In genomic region chr17:67157732-67158639, GRCh38 we compare ENCODE assay signal across 8 cellular contexts.
DNase-seq lines count a peak whose midpoint lies in the region; ATAC-seq and TF ChIP-seq lines count a peak whose summit lies in the region.

No MANE protein-coding gene starts in this region.

- POLR2A ChIA-PET in A673 (lab: Charles Lee; ENCODE audit: low non-redundant PET) = interaction anchor here (0.5 to 0.6 kb wide), 2 partner anchors 10 to 426 kb away, joined by 3 read pairs; no protein-coding TSS in a partner anchor
- POLR2A ChIA-PET in naive thymus-derived CD8-positive, alpha-beta T cell (lab: Charles Lee) = no interaction called here

- H3K27me3 ChIP-seq in A673 (replicated peaks; ENCODE audit: insufficient read depth, low read depth, low read length, poor library complexity) = no peaks in the 10 kb centered on the region

- H3K9me3 Mint-ChIP-seq in naive thymus-derived CD8-positive, alpha-beta T cell = peaks cover 0 to 1% (median 0%) of the 10 kb centered on the region in 9 donors

- H3K4me3 Mint-ChIP-seq in naive thymus-derived CD8-positive, alpha-beta T cell = no peak overlapping the region

- H3K4me1 Mint-ChIP-seq in naive thymus-derived CD8-positive, alpha-beta T cell = peaks cover 9 to 20% (median 14%) of the 10 kb centered on the region in 4 donors

- no TSS peak for BruUV-seq in A673 (replicated peaks; lab: Mats Ljungman, UMichigan)

- no peaks in the 10 kb centered on the region for H3K27me3 Mint-ChIP-seq in naive thymus-derived CD8-positive, alpha-beta T cell

- CTCF ChIA-PET in A673 (lab: Charles Lee) = interaction anchor here (0.6 to 2.0 kb wide), 3 partner anchors 90 to 430 kb away, joined by 3 to 13 read pairs (median 9); no protein-coding TSS in a partner anchor

- peaks cover 9% of the 10 kb centered on the region for H3K36me3 ChIP-seq in A673 (ENCODE audit: insufficient read depth, low read length, poor library complexity, severe bottlenecking)

- peak overlapping the region in 7 of 10 donors; percentile 5 to 71 (median 30) for H3K27ac Mint-ChIP-seq in naive thymus-derived CD8-positive, alpha-beta T cell

- DNase-seq in A673 (ENCODE audit: low spot score) (peak; percentile 84), NCI-H69 (lab: John Stamatoyannopoulos, UW) (peak; percentile 91), cerebellar cortex (ENCODE audit: low spot score) (peak; percentile 46), UCSD-AML1 (lab: John Stamatoyannopoulos, UW; ENCODE audit: unreplicated experiment) (no peak), occipital lobe (lab: John Stamatoyannopoulos, UW) (no peak)
- DNase-seq in naive thymus-derived CD8-positive, alpha-beta T cell = no peak
- no peak for DNase-seq in activated T-cell treated with anti-CD3 and anti-CD28 coated beads, Interleukin-2, amount 50 U/mL, for 48 hours

- peak; percentile 66 for TF ChIP-seq CTCF in A673 (conservative IDR thresholded peaks at IDR 0.05; ENCODE audit: low read depth, low read length)
- peak; percentile 33 for TF ChIP-seq CTCF in GM12873 (IDR thresholded peaks at IDR 0.05; ENCODE audit: insufficient read depth, low read depth, low read length, missing control alignments)

- H3K36me3 Mint-ChIP-seq in naive thymus-derived CD8-positive, alpha-beta T cell = peaks cover 15 to 66% (median 40%) of the 10 kb centered on the region in 3 donors

- H3K4me3 ChIP-seq in A673 (ENCODE audit: low read depth, low read length, poor library complexity, severe bottlenecking) = no peak overlapping the region

- H3K9me3 ChIP-seq in A673 (ENCODE audit: low read depth, low read length, poor library complexity, severe bottlenecking) = no peaks in the 10 kb centered on the region

- H3K4me1 ChIP-seq in A673 (ENCODE audit: insufficient read depth, low read length, poor library complexity, severe bottlenecking) = peaks cover 4% of the 10 kb centered on the region

- ATAC-seq in naive thymus-derived CD8-positive, alpha-beta T cell = no peak

- H3K27ac ChIP-seq in A673 (ENCODE audit: low read depth, low read length, poor library complexity, severe bottlenecking) = no peak overlapping the region

- intact Hi-C loops in A673 (cut with micrococcal nuclease; ENCODE audit: unreplicated experiment) = loop anchor here (2.0 to 5.0 kb wide), 2 partner anchors 243 to 431 kb away; no protein-coding TSS in a partner anchor

Comparison
In these comparisons a context has a peak if more than half of its experiments do, and no peak if none do; other contexts are left out.
1. DNase-seq: peak in A673 (single experiment), NCI-H69 (single experiment) and cerebellar cortex (single experiment); none in naive thymus-derived CD8-positive, alpha-beta T cell (0 of 10), UCSD-AML1 (single experiment), activated T-cell treated with anti-CD3 and anti-CD28 coated beads, Interleukin-2, amount 50 U/mL, for 48 hours (0 of 2) and occipital lobe (single experiment).